8 cellular contexts compared by ENCODE assay signal in the genomic region with DNA sequence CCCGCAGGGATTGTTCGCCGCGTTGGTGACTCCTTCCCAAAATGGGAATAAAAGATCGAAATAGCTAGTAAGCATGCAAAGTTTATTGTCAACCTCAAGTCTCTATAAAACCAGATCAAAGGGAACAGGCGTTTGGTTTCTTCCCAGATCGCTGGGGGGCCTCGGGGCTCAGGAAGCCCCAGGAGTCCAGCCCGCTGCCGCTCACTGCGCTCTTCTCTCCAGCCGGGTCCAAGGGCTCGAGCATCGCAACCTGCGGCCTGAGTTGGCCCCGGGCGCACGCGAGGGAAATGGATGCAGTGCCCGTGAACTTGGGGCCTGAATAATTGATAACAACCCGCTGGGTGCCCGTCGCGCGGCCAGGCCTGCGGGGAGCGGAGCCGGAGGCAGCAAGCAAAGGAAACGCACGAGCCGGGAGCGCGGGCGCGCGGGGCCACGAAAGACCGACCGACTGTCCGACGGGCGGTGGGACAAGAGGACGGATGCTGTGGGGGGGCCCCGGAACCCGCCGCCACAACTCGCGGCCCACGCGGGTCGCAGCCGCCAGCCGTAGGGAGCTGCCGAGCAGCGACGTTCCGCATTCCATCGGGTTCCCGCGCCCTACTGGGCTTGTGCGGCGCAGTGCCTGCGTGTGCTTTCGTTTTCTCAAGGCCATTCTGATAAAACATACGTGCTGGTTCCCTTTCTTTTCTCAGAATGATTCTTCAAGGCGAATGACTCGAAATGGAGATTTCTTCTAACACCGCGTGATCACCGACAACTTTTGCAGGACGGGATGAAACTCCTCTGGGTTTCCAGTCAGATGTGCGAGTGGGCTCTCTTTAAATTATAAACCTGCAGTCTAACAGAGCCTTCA. TPM values are rescaled to one million over a fixed set of nuclear protein-coding genes. Genes with fewer than 3 reads are reported as not detected.
DNase-seq lines count a peak whose midpoint lies in the region; ATAC-seq, FAIRE-seq and TF ChIP-seq lines count a peak whose summit lies in the region.

No MANE protein-coding gene starts in this region.

- H4K20me1 ChIP-seq in HepG2 (ENCODE audit: insufficient read depth, low read length), result no peaks in the 10 kb centered on the region

- H3K4me3 ChIP-seq in choroid plexus epithelial cell (ENCODE audit: low read depth, low read length) (peak overlapping the region; percentile 56), HepG2 (replicated peaks in 1 of 3; ENCODE audit: insufficient read depth in 1 of 3, low read depth in 2 of 3, low read length in 3 of 3) (peak overlapping the region; percentile 31 to 65 (median 59); a peak in 5 of 6 replicates)

- no peak for TF ChIP-seq EP300 in HepG2 (IDR thresholded peaks at IDR 0.05; ENCODE audit: low read depth in 2 of 2, low read length in 2 of 2)
- TF ChIP-seq EP300 in HepG2 (CRISPR knock-in tag; IDR thresholded peaks at IDR 0.05; ENCODE audit: borderline replicate concordance), result no peak

- POLR2A ChIA-PET in HepG2 (lab: Yijun Ruan, JAX), result no interaction called here

- H2AFZ ChIP-seq in HepG2 (ENCODE audit: low read length), result no peak overlapping the region

- no peak overlapping the region for H3K27ac ChIP-seq in HepG2 (ENCODE audit: extremely low read length, insufficient read depth, low read length)

- DNase-seq in GM03348 (ENCODE audit: low spot score) (peak; percentile 79), NOMO-1 treated with DMSO at 0.1 percent for 48 hours (lab: John Stamatoyannopoulos, UW; ENCODE audit: unreplicated experiment) (peak; percentile 43), choroid plexus epithelial cell (ENCODE audit: low read depth) (peak; percentile 61), HepG2 (ENCODE audit: low spot score) (no peak), NCI-H1930 (lab: John Stamatoyannopoulos, UW) (no peak), NCI-H510A treated with DMSO at 0.1 percent for 48 hours (lab: John Stamatoyannopoulos, UW) (no peak), NCI-H774 (lab: John Stamatoyannopoulos, UW) (no peak)
- DNase-seq in stimulated activated naive CD4-positive, alpha-beta T cell treated with Interleukin-2 at 50 U/mL for 16 hours (lab: John Stamatoyannopoulos, UW), result peak; percentile 14

- intact Hi-C loops in HepG2 (cut with micrococcal nuclease; ENCODE audit: unreplicated experiment), result no loop called here

- no peaks in the 10 kb centered on the region for H3K9me3 ChIP-seq in HepG2 (ENCODE audit: low read length)

- TF ChIP-seq CTCF in choroid plexus epithelial cell (conservative IDR thresholded peaks at IDR 0.05; ENCODE audit: low read depth, low read length) (no peak), HepG2 (CRISPR knock-in tag; IDR thresholded peaks at IDR 0.05) (no peak)

- peaks cover 11% of the 10 kb centered on the region; the same call in 1 of the 2 replicates for H3K4me1 ChIP-seq in HepG2 (ENCODE audit: insufficient read depth, low read length)

- FAIRE-seq in HepG2 (lab: Jason Lieb, UNC), result no peak

- H3K79me2 ChIP-seq in HepG2 (ENCODE audit: insufficient read depth, low read length), result no peaks in the 10 kb centered on the region

- H3K36me3 ChIP-seq in HepG2 (replicated peaks in 1 of 2; ENCODE audit: control insufficient read depth in 1 of 2, insufficient read depth in 2 of 2, low read length in 2 of 2), result no peaks in the 10 kb centered on the region

- no peak for TF ChIP-seq RAD21 in HepG2 (CRISPR knock-in tag; IDR thresholded peaks at IDR 0.05)

- in situ Hi-C loops in HepG2 (cut with HindIII; ENCODE audit: extremely low pct_ligation_motif_present, low pct_unique_long_range_greater_than_20kb), result no loop called here

- peak overlapping the region; percentile 28; the same call in 1 of the 2 replicates for H3K9ac ChIP-seq in HepG2 (ENCODE audit: insufficient read depth, low read depth, low read length)

- peak overlapping the region; percentile 54 for H3K4me2 ChIP-seq in HepG2 (ENCODE audit: low read depth, low read length)

- no peak for TF ChIP-seq POLR2A in HepG2 (IDR thresholded peaks at IDR 0.05; ENCODE audit: insufficient read depth in 1 of 2, low read depth in 2 of 2, low read length in 2 of 2)

- CTCF ChIA-PET in HepG2 (lab: Yijun Ruan, JAX; ENCODE audit: low intra/inter-chr PET ratio, low total read pairs), result no interaction called here

- WGBS in HepG2 (ENCODE audit: low lambda C conversion rate), result 26% methylated on average over 43 of the region's 72 CpGs

- peaks cover 3 to 55% of the 10 kb centered on the region in 2 experiments; a peak in 3 of 5 replicates for H3K27me3 ChIP-seq in HepG2 (ENCODE audit: control insufficient read depth in 1 of 2, insufficient read depth in 2 of 2, low read length in 2 of 2)

- peak; percentile 67 for ATAC-seq in HepG2

- no TSS peak for BruUV-seq in HepG2 (replicated peaks; lab: Mats Ljungman, UMichigan)

RNA-seq across cellular contexts. Expression of gene ALX3, which starts 14.0 kb away (rescaled TPM):
- not detected in 2 replicates for total RNA-seq in HepG2 (2016; rRNA removed; fragmentation: Illumina TruSeq; extraction: Trizol)
- not detected in 2 replicates for total RNA-seq in HepG2 (2016; cell fraction: cytosol; rRNA removed; fragmentation: Illumina TruSeq; extraction: Trizol; ENCODE audit: low read depth)
- total RNA-seq in HepG2 (2016; cell fraction: insoluble cytoplasmic fraction; rRNA removed; fragmentation: Illumina TruSeq; extraction: Trizol), result not detected in 2 replicates
- total RNA-seq in HepG2 (2016; cell fraction: membrane; rRNA removed; fragmentation: Illumina TruSeq; extraction: Trizol), result not detected in 2 replicates
- total RNA-seq in HepG2 (2016; cell fraction: nucleus; rRNA removed; fragmentation: Illumina TruSeq; extraction: Trizol), result not detected in 2 replicates
- not detected in 2 replicates for polyA plus RNA-seq in HepG2 (2011; rRNA removed)
- polyA plus RNA-seq in HepG2 (2011; cell fraction: cytosol; rRNA removed), result not detected in 2 replicates
- not detected in 2 replicates for polyA plus RNA-seq in HepG2 (2011; cell fraction: nucleus; rRNA removed)
- polyA plus RNA-seq in HepG2 (2012), result not detected in 2 replicates
- polyA plus RNA-seq in HepG2 (2016; cell fraction: cytosol; fragmentation: Illumina TruSeq; extraction: Trizol; ENCODE audit: low read depth), result not detected in 2 replicates
- polyA plus RNA-seq in HepG2 (2016; cell fraction: insoluble cytoplasmic fraction; fragmentation: Illumina TruSeq; extraction: Trizol; ENCODE audit: low read depth), result not detected in 2 replicates
- polyA plus RNA-seq in HepG2 (2016; cell fraction: membrane; fragmentation: Illumina TruSeq; extraction: Trizol; ENCODE audit: low read depth), result not detected in 2 replicates
- polyA plus RNA-seq in HepG2 (2016; cell fraction: nucleus; fragmentation: Illumina TruSeq; extraction: Trizol; ENCODE audit: insufficient read depth, low read depth), result not detected in 2 replicates
- not detected in 2 replicates for polyA minus RNA-seq in HepG2 (2011; rRNA and poly(A)+ RNA removed; ENCODE audit: low replicate concordance)
- not detected in 2 replicates for polyA minus RNA-seq in HepG2 (2011; cell fraction: cytosol; rRNA and poly(A)+ RNA removed)
- not detected in 2 replicates for polyA minus RNA-seq in HepG2 (2011; cell fraction: nucleus; rRNA and poly(A)+ RNA removed)

RNA-seq across cellular contexts. Expression of gene UBL4B, which starts 27.8 kb away (rescaled TPM):
- not detected in 2 replicates for total RNA-seq in HepG2 (2016; rRNA removed; fragmentation: Illumina TruSeq; extraction: Trizol)
- total RNA-seq in HepG2 (2016; cell fraction: cytosol; rRNA removed; fragmentation: Illumina TruSeq; extraction: Trizol; ENCODE audit: low read depth), result not detected in 2 replicates
- not detected in 2 replicates for total RNA-seq in HepG2 (2016; cell fraction: insoluble cytoplasmic fraction; rRNA removed; fragmentation: Illumina TruSeq; extraction: Trizol)
- not detected in 2 replicates for total RNA-seq in HepG2 (2016; cell fraction: membrane; rRNA removed; fragmentation: Illumina TruSeq; extraction: Trizol)
- not detected in 2 replicates for total RNA-seq in HepG2 (2016; cell fraction: nucleus; rRNA removed; fragmentation: Illumina TruSeq; extraction: Trizol)
- not detected in 2 replicates for polyA plus RNA-seq in HepG2 (2011; rRNA removed)
- polyA plus RNA-seq in HepG2 (2011; cell fraction: cytosol; rRNA removed), result not detected in 2 replicates
- not detected in 2 replicates for polyA plus RNA-seq in HepG2 (2011; cell fraction: nucleus; rRNA removed)
- not detected in 2 replicates for polyA plus RNA-seq in HepG2 (2012)
- not detected in 2 replicates for polyA plus RNA-seq in HepG2 (2016; cell fraction: cytosol; fragmentation: Illumina TruSeq; extraction: Trizol; ENCODE audit: low read depth)
- polyA plus RNA-seq in HepG2 (2016; cell fraction: insoluble cytoplasmic fraction; fragmentation: Illumina TruSeq; extraction: Trizol; ENCODE audit: low read depth), result not detected in 2 replicates
- not detected in 2 replicates for polyA plus RNA-seq in HepG2 (2016; cell fraction: membrane; fragmentation: Illumina TruSeq; extraction: Trizol; ENCODE audit: low read depth)
- polyA plus RNA-seq in HepG2 (2016; cell fraction: nucleus; fragmentation: Illumina TruSeq; extraction: Trizol; ENCODE audit: insufficient read depth, low read depth), result not detected in 2 replicates
- not detected in 2 replicates for polyA minus RNA-seq in HepG2 (2011; rRNA and poly(A)+ RNA removed; ENCODE audit: low replicate concordance)
- polyA minus RNA-seq in HepG2 (2011; cell fraction: cytosol; rRNA and poly(A)+ RNA removed), result not detected in 2 replicates
- not detected in 2 replicates for polyA minus RNA-seq in HepG2 (2011; cell fraction: nucleus; rRNA and poly(A)+ RNA removed)

RNA-seq across cellular contexts. Expression of gene STRIP1, which starts 50.0 kb away (rescaled TPM):
- 16.3 and 27.9 TPM in 2 replicates for total RNA-seq in HepG2 (2016; rRNA removed; fragmentation: Illumina TruSeq; extraction: Trizol)
- total RNA-seq in HepG2 (2016; cell fraction: cytosol; rRNA removed; fragmentation: Illumina TruSeq; extraction: Trizol; ENCODE audit: low read depth), result 6.2 and 7.1 TPM in 2 replicates
- total RNA-seq in HepG2 (2016; cell fraction: insoluble cytoplasmic fraction; rRNA removed; fragmentation: Illumina TruSeq; extraction: Trizol), result 14.0 and 27.8 TPM in 2 replicates
- total RNA-seq in HepG2 (2016; cell fraction: membrane; rRNA removed; fragmentation: Illumina TruSeq; extraction: Trizol), result 10.0 and 13.7 TPM in 2 replicates
- 37.6 and 44.2 TPM in 2 replicates for total RNA-seq in HepG2 (2016; cell fraction: nucleus; rRNA removed; fragmentation: Illumina TruSeq; extraction: Trizol)
- 20.9 and 26.3 TPM in 2 replicates for polyA plus RNA-seq in HepG2 (2011; rRNA removed)
- 15.1 and 16.2 TPM in 2 replicates for polyA plus RNA-seq in HepG2 (2011; cell fraction: cytosol; rRNA removed)
- 91.2 and 91.4 TPM in 2 replicates for polyA plus RNA-seq in HepG2 (2011; cell fraction: nucleus; rRNA removed)
- 16.7 and 21.2 TPM in 2 replicates for polyA plus RNA-seq in HepG2 (2012)
- polyA plus RNA-seq in HepG2 (2016; cell fraction: cytosol; fragmentation: Illumina TruSeq; extraction: Trizol; ENCODE audit: low read depth), result 1.0 and 1.3 TPM in 2 replicates
- 10.0 and 11.4 TPM in 2 replicates for polyA plus RNA-seq in HepG2 (2016; cell fraction: insoluble cytoplasmic fraction; fragmentation: Illumina TruSeq; extraction: Trizol; ENCODE audit: low read depth)
- polyA plus RNA-seq in HepG2 (2016; cell fraction: membrane; fragmentation: Illumina TruSeq; extraction: Trizol; ENCODE audit: low read depth), result 2.5 and 2.7 TPM in 2 replicates
- 50.1 TPM in 2 replicates for polyA plus RNA-seq in HepG2 (2016; cell fraction: nucleus; fragmentation: Illumina TruSeq; extraction: Trizol; ENCODE audit: insufficient read depth, low read depth)
- 42.0 and 70.7 TPM in 2 replicates for polyA minus RNA-seq in HepG2 (2011; rRNA and poly(A)+ RNA removed; ENCODE audit: low replicate concordance)
- 12.7 and 13.3 TPM in 2 replicates for polyA minus RNA-seq in HepG2 (2011; cell fraction: cytosol; rRNA and poly(A)+ RNA removed)
- polyA minus RNA-seq in HepG2 (2011; cell fraction: nucleus; rRNA and poly(A)+ RNA removed), result 70.0 and 73.5 TPM in 2 replicates

Comparison
In these comparisons a context has a peak if more than half of its experiments do, and no peak if none do; other contexts are left out.
1. DNase-seq: peak in GM03348 (single experiment), NOMO-1 treated with DMSO at 0.1 percent for 48 hours (single experiment), choroid plexus epithelial cell (single experiment) and stimulated activated naive CD4-positive, alpha-beta T cell treated with Interleukin-2 at 50 U/mL for 16 hours (single experiment); none in HepG2 (single experiment), NCI-H1930 (0 of 2), NCI-H510A treated with DMSO at 0.1 percent for 48 hours (single experiment) and NCI-H774 (single experiment).